Comparison of ENCODE assay signal across 27 cellular contexts in genomic region chr5:80453372-80453771, GRCh38. TPM values are rescaled to one million over a fixed set of nuclear protein-coding genes. Genes with fewer than 3 reads are reported as not detected.
"Had no signal": no experiment of that assay in that cellular context is flagged by ENCODE, and none has a peak within 500 bp of the region (broad histone marks: within the 10 kb centered on the region; RNA-seq: fewer than 3 reads in every experiment).

No MANE protein-coding gene starts in this region.

- H3K9ac ChIP-seq: KMS-11 had no signal

- H3K27ac Mint-ChIP-seq: activated CD4-positive, alpha-beta memory T cell treated with anti-CD3 and anti-CD28 coated beads, Interleukin-2, amount 10 ng/mL, durations not matched to agents 7 days and 5 days; activated naive CD8-positive, alpha-beta T cell treated with anti-CD3 and anti-CD28 coated beads for 36 hours; activated T-cell treated with anti-CD3 and anti-CD28 coated beads, Interleukin-2, amount 50 U/mL, for 72 hours; activated T-helper 17 cell treated with anti-CD3 and anti-CD28 coated beads, Interleukin-2, amount 50 U/mL, for 72 hours; brain; T-helper 1 cell treated with Interleukin-12 subunit alpha and Interleukin-12 subunit beta and Interleukin-4 antibody, amounts not matched to agents 30 μg/mL and 1 μg/mL, for 36 hours; T-helper 2 cell treated with Interferon-gamma antibody and Interleukin-4, amounts not matched to agents 5 μg/mL and 100 μg/mL, for 36 hours had no signal

- H3K27me3 Mint-ChIP-seq: activated CD4-positive, alpha-beta memory T cell treated with anti-CD3 and anti-CD28 coated beads, Interleukin-2, amount 10 ng/mL, durations not matched to agents 7 days and 5 days; activated naive CD8-positive, alpha-beta T cell treated with anti-CD3 and anti-CD28 coated beads for 36 hours; activated T-helper 17 cell treated with anti-CD3 and anti-CD28 coated beads, Interleukin-2, amount 50 U/mL, for 72 hours; brain had no signal

- H3K27ac ChIP-seq: KMS-11, WERI-Rb-1 had no signal

- H3K4me1 Mint-ChIP-seq: activated CD4-positive, alpha-beta memory T cell treated with anti-CD3 and anti-CD28 coated beads, Interleukin-2, amount 10 ng/mL, durations not matched to agents 7 days and 5 days; activated naive CD8-positive, alpha-beta T cell treated with anti-CD3 and anti-CD28 coated beads for 36 hours; activated T-helper 17 cell treated with anti-CD3 and anti-CD28 coated beads, Interleukin-2, amount 50 U/mL, for 72 hours; brain had no signal

- ATAC-seq: activated T-cell treated with anti-CD3 and anti-CD28 coated beads, Interleukin-2, amount 50 U/mL, for 72 hours; activated T-helper 17 cell treated with anti-CD3 and anti-CD28 coated beads, Interleukin-2, amount 50 U/mL, for 72 hours had no signal

- DNase-seq: activated CD4-positive, alpha-beta memory T cell treated with anti-CD3 and anti-CD28 coated beads, Interleukin-2, amount 10 ng/mL, durations not matched to agents 7 days and 5 days; activated CD4-positive, alpha-beta T cell treated with anti-CD3 and anti-CD28 coated beads for 1 hour; activated CD4-positive, alpha-beta T cell treated with anti-CD3 and anti-CD28 coated beads for 48 hours; activated CD4-positive, CD25-positive, alpha-beta regulatory T cell; activated effector memory CD4-positive, alpha-beta T cell treated with anti-CD3 and anti-CD28 coated beads, Interleukin-2, amount 50 U/mL, for 16 hours; activated naive CD4-positive, alpha-beta T cell; activated naive CD4-positive, alpha-beta T cell treated with anti-CD3 and anti-CD28 coated beads, Interleukin-2, amount 50 U/mL, for 16 hours; activated naive CD8-positive, alpha-beta T cell treated with anti-CD3 and anti-CD28 coated beads for 36 hours; activated T-cell treated with anti-CD3 and anti-CD28 coated beads, Interleukin-2, amount 50 U/mL, for 1 hour; activated T-cell treated with anti-CD3 and anti-CD28 coated beads, Interleukin-2, amount 50 U/mL, for 72 hours; anterior cingulate cortex; caudate nucleus; cerebellar nuclear complex; NCI-H1105 treated with DMSO at 0.1 percent for 48 hours; NCI-H1436 treated with DMSO at 0.1 percent for 48 hours; NCI-H1694 treated with DMSO at 0.1 percent for 48 hours; NCI-H2029; NCI-H345; NCI-H524 treated with DMSO at 0.1 percent for 48 hours; Right ventricle myocardium superior; WERI-Rb-1 had no signal

- H3K9me3 Mint-ChIP-seq: activated CD4-positive, alpha-beta memory T cell treated with anti-CD3 and anti-CD28 coated beads, Interleukin-2, amount 10 ng/mL, durations not matched to agents 7 days and 5 days; activated naive CD8-positive, alpha-beta T cell treated with anti-CD3 and anti-CD28 coated beads for 36 hours; activated T-cell treated with anti-CD3 and anti-CD28 coated beads, Interleukin-2, amount 50 U/mL, for 72 hours; activated T-helper 17 cell treated with anti-CD3 and anti-CD28 coated beads, Interleukin-2, amount 50 U/mL, for 72 hours; brain; T-helper 1 cell treated with Interleukin-12 subunit alpha and Interleukin-12 subunit beta and Interleukin-4 antibody, amounts not matched to agents 30 μg/mL and 1 μg/mL, for 36 hours; T-helper 2 cell treated with Interferon-gamma antibody and Interleukin-4, amounts not matched to agents 5 μg/mL and 100 μg/mL, for 36 hours had no signal

- H3K4me3 Mint-ChIP-seq: activated CD4-positive, alpha-beta memory T cell treated with anti-CD3 and anti-CD28 coated beads, Interleukin-2, amount 10 ng/mL, durations not matched to agents 7 days and 5 days; activated naive CD8-positive, alpha-beta T cell treated with anti-CD3 and anti-CD28 coated beads for 36 hours; activated T-cell treated with anti-CD3 and anti-CD28 coated beads, Interleukin-2, amount 50 U/mL, for 72 hours; activated T-helper 17 cell treated with anti-CD3 and anti-CD28 coated beads, Interleukin-2, amount 50 U/mL, for 72 hours; brain; T-helper 1 cell treated with Interleukin-12 subunit alpha and Interleukin-12 subunit beta and Interleukin-4 antibody, amounts not matched to agents 30 μg/mL and 1 μg/mL, for 36 hours; T-helper 2 cell treated with Interferon-gamma antibody and Interleukin-4, amounts not matched to agents 5 μg/mL and 100 μg/mL, for 36 hours had no signal

- H3K4me2 ChIP-seq: KMS-11 had no signal

RNA-seq across cellular contexts. Expression of gene FAM151B, which starts 34.5 kb away (rescaled TPM):
- total RNA-seq: OCI-LY7 had no signal
